1 cellular context compared by ENCODE assay signal in the genomic region with DNA sequence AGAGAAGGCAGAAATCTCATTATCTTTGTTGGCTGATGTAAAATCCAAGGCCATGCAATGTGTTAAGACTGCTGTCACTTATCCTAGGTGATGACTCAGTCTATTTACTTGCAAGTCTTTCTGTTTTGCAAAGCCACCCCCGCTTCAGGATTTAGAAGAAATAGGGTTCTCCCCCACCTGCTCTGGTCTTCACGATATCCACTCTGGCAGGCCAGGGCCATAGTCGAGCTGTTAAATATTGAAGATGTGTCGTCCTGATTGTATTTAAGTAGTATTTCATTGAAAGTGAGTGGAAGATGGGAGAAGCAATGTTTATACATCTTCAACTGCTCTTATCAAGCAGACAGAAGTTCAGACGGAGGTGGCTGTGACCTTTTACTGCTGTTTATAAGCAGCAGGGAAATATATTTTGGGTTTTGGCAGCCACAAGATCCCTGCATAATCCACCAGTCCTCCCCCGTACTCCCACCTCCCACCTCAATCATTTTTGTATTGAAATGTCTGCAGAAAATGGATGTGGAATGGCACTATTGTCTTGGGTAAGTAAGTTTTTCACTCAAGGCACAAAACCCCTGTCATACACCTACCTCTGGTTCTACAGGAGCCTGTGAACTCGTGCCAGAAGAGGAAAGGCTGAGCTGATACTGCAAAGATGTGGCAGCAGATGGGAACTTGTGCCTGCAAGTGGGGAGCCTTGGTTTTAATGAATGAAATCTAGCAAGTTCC.
TF ChIP-seq lines count a peak whose summit lies in the region.

No MANE protein-coding gene starts in this region.

TF ChIP-seq in GM23338, 12 proteins besides CTCF, POLR2A, EP300 and RAD21 (continued from another document):
- TF ChIP-seq, protein P1, sequence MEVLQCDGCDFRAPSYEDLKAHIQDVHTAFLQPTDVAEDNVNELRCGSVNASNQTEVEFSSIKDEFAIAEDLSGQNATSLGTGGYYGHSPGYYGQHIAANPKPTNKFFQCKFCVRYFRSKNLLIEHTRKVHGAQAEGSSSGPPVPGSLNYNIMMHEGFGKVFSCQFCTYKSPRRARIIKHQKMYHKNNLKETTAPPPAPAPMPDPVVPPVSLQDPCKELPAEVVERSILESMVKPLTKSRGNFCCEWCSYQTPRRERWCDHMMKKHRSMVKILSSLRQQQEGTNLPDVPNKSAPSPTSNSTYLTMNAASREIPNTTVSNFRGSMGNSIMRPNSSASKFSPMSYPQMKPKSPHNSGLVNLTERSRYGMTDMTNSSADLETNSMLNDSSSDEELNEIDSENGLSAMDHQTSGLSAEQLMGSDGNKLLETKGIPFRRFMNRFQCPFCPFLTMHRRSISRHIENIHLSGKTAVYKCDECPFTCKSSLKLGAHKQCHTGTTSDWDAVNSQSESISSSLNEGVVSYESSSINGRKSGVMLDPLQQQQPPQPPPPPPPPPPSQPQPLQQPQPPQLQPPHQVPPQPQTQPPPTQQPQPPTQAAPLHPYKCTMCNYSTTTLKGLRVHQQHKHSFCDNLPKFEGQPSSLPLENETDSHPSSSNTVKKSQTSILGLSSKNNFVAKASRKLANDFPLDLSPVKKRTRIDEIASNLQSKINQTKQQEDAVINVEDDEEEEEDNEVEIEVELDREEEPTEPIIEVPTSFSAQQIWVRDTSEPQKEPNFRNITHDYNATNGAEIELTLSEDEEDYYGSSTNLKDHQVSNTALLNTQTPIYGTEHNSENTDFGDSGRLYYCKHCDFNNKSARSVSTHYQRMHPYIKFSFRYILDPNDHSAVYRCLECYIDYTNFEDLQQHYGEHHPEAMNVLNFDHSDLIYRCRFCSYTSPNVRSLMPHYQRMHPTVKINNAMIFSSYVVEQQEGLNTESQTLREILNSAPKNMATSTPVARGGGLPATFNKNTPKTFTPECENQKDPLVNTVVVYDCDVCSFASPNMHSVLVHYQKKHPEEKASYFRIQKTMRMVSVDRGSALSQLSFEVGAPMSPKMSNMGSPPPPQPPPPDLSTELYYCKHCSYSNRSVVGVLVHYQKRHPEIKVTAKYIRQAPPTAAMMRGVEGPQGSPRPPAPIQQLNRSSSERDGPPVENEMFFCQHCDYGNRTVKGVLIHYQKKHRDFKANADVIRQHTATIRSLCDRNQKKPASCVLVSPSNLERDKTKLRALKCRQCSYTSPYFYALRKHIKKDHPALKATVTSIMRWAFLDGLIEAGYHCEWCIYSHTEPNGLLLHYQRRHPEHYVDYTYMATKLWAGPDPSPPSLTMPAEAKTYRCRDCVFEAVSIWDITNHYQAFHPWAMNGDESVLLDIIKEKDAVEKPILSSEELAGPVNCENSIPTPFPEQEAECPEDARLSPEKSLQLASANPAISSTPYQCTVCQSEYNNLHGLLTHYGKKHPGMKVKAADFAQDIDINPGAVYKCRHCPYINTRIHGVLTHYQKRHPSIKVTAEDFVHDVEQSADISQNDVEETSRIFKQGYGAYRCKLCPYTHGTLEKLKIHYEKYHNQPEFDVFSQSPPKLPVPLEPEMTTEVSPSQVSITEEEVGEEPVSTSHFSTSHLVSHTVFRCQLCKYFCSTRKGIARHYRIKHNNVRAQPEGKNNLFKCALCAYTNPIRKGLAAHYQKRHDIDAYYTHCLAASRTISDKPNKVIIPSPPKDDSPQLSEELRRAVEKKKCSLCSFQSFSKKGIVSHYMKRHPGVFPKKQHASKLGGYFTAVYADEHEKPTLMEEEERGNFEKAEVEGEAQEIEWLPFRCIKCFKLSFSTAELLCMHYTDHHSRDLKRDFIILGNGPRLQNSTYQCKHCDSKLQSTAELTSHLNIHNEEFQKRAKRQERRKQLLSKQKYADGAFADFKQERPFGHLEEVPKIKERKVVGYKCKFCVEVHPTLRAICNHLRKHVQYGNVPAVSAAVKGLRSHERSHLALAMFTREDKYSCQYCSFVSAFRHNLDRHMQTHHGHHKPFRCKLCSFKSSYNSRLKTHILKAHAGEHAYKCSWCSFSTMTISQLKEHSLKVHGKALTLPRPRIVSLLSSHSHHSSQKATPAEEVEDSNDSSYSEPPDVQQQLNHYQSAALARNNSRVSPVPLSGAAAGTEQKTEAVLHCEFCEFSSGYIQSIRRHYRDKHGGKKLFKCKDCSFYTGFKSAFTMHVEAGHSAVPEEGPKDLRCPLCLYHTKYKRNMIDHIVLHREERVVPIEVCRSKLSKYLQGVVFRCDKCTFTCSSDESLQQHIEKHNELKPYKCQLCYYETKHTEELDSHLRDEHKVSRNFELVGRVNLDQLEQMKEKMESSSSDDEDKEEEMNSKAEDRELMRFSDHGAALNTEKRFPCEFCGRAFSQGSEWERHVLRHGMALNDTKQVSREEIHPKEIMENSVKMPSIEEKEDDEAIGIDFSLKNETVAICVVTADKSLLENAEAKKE (CRISPR knock-in tag; IDR thresholded peaks at IDR 0.05) = no peak
- TF ChIP-seq JUNB (IDR thresholded peaks at IDR 0.05; ENCODE audit: unreplicated experiment) (no peak), ZNF331 (CRISPR knock-in tag; IDR thresholded peaks at IDR 0.05; ENCODE audit: low read depth) (no peak), POLR2AphosphoS5 (IDR thresholded peaks at IDR 0.05; ENCODE audit: low read depth) (no peak), ZNF114 (CRISPR knock-in tag; IDR thresholded peaks at IDR 0.05) (no peak), NANOG (IDR thresholded peaks at IDR 0.05; ENCODE audit: borderline replicate concordance) (no peak), CREB1 (CRISPR knock-in tag; IDR thresholded peaks at IDR 0.05; ENCODE audit: low read depth) (no peak), EZH2 (IDR thresholded peaks at IDR 0.05; ENCODE audit: low read depth, unreplicated experiment) (no peak)
- TF ChIP-seq, protein P2, sequence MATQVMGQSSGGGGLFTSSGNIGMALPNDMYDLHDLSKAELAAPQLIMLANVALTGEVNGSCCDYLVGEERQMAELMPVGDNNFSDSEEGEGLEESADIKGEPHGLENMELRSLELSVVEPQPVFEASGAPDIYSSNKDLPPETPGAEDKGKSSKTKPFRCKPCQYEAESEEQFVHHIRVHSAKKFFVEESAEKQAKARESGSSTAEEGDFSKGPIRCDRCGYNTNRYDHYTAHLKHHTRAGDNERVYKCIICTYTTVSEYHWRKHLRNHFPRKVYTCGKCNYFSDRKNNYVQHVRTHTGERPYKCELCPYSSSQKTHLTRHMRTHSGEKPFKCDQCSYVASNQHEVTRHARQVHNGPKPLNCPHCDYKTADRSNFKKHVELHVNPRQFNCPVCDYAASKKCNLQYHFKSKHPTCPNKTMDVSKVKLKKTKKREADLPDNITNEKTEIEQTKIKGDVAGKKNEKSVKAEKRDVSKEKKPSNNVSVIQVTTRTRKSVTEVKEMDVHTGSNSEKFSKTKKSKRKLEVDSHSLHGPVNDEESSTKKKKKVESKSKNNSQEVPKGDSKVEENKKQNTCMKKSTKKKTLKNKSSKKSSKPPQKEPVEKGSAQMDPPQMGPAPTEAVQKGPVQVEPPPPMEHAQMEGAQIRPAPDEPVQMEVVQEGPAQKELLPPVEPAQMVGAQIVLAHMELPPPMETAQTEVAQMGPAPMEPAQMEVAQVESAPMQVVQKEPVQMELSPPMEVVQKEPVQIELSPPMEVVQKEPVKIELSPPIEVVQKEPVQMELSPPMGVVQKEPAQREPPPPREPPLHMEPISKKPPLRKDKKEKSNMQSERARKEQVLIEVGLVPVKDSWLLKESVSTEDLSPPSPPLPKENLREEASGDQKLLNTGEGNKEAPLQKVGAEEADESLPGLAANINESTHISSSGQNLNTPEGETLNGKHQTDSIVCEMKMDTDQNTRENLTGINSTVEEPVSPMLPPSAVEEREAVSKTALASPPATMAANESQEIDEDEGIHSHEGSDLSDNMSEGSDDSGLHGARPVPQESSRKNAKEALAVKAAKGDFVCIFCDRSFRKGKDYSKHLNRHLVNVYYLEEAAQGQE (IDR thresholded peaks at IDR 0.05; ENCODE audit: unreplicated experiment) = no peak
TF ChIP-seq in GM23338: peak in this region for 0.
